1 cellular context compared by ENCODE assay signal in genomic region chr22:21964918-21965484, GRCh38.
TF ChIP-seq lines count a peak whose summit lies in the region.

No MANE protein-coding gene starts in this region.

TF ChIP-seq in K562, 482 proteins besides CTCF, POLR2A, EP300 and RAD21 (continued from another document):
- no peak for TF ChIP-seq JUN (IDR thresholded peaks at IDR 0.05; ENCODE audit: borderline replicate concordance, low read depth, low read length)
- TF ChIP-seq JUN (CRISPR knock-in tag; IDR thresholded peaks at IDR 0.05; ENCODE audit: borderline replicate concordance), result peak; percentile 55; the same call in 1 of the 2 replicates
- no peak for TF ChIP-seq TFAM (CRISPR knock-in tag; conservative IDR thresholded peaks at IDR 0.05)
- no peak for TF ChIP-seq POLR3G (IDR thresholded peaks at IDR 0.05; ENCODE audit: extremely low read depth, insufficient read length, insufficient replicate concordance)
- no peak for TF ChIP-seq CREM (IDR thresholded peaks at IDR 0.05; ENCODE audit: low read depth)
- no peak for TF ChIP-seq PTRF (tag; IDR thresholded peaks at IDR 0.05)
- TF ChIP-seq TCFL5 (CRISPR knock-in tag; conservative IDR thresholded peaks at IDR 0.05), result no peak
- no peak for TF ChIP-seq COPS2 (conservative IDR thresholded peaks at IDR 0.05)
- TF ChIP-seq MCM3 (IDR thresholded peaks at IDR 0.05), result no peak
- TF ChIP-seq ARID2 (IDR thresholded peaks at IDR 0.05), result no peak
- TF ChIP-seq BCL6 (CRISPR knock-in tag; IDR thresholded peaks at IDR 0.05), result no peak
- TF ChIP-seq ZC3H4 (CRISPR knock-in tag; IDR thresholded peaks at IDR 0.05; ENCODE audit: borderline replicate concordance), result peak; percentile 21; the same call in 1 of the 2 replicates
- TF ChIP-seq HCFC1 (IDR thresholded peaks at IDR 0.05; ENCODE audit: low read depth, low read length), result no peak
- TF ChIP-seq ZKSCAN3 (CRISPR knock-in tag; IDR thresholded peaks at IDR 0.05), result no peak
- TF ChIP-seq ZNF398 (CRISPR knock-in tag; IDR thresholded peaks at IDR 0.05), result no peak
- TF ChIP-seq KDM2B (CRISPR knock-in tag; IDR thresholded peaks at IDR 0.05), result no peak
- TF ChIP-seq FUS (optimal IDR thresholded peaks at IDR 0.05; ENCODE audit: low read depth, low read length), result no peak
- no peak for TF ChIP-seq GTF3C2 (IDR thresholded peaks at IDR 0.05; ENCODE audit: borderline replicate concordance, extremely low read depth, insufficient read length)
- TF ChIP-seq, protein P1, sequence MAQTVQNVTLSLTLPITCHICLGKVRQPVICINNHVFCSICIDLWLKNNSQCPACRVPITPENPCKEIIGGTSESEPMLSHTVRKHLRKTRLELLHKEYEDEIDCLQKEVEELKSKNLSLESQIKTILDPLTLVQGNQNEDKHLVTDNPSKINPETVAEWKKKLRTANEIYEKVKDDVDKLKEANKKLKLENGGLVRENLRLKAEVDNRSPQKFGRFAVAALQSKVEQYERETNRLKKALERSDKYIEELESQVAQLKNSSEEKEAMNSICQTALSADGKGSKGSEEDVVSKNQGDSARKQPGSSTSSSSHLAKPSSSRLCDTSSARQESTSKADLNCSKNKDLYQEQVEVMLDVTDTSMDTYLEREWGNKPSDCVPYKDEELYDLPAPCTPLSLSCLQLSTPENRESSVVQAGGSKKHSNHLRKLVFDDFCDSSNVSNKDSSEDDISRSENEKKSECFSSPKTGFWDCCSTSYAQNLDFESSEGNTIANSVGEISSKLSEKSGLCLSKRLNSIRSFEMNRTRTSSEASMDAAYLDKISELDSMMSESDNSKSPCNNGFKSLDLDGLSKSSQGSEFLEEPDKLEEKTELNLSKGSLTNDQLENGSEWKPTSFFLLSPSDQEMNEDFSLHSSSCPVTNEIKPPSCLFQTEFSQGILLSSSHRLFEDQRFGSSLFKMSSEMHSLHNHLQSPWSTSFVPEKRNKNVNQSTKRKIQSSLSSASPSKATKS (CRISPR knock-in tag; IDR thresholded peaks at IDR 0.05), result no peak
- no peak for TF ChIP-seq KLF1 (tag; IDR thresholded peaks at IDR 0.05)
